9 cellular contexts compared by ENCODE assay signal in genomic region chr16:3190949-3191353, GRCh38. TPM values are rescaled to one million over a fixed set of nuclear protein-coding genes. Genes with fewer than 3 reads are reported as not detected.
DNase-seq lines count a peak whose midpoint lies in the region; ATAC-seq and TF ChIP-seq lines count a peak whose summit lies in the region.
"Had no signal": no experiment of that assay in that cellular context is flagged by ENCODE, and none has a peak within 500 bp of the region (broad histone marks: within the 10 kb centered on the region; RNA-seq: fewer than 3 reads in every experiment).

No MANE protein-coding gene starts in this region.

- peaks cover 36% of the 10 kb centered on the region; the same call in 1 of the 2 replicates for H3F3A ChIP-seq in PC-9 (ENCODE audit: insufficient read depth, low read depth)

- peaks cover 3% of the 10 kb centered on the region for H3K36me3 Mint-ChIP-seq in activated CD4-positive, alpha-beta T cell treated with anti-CD3 and anti-CD28 coated beads, Interleukin-2, amount 10 ng/mL, durations not matched to agents 24 days and 14 days (ENCODE audit: low read depth)
- peaks cover 4% of the 10 kb centered on the region for H3K36me3 Mint-ChIP-seq in endothelial cell (ENCODE audit: low read depth, unreplicated experiment)

- H3K79me2 ChIP-seq in PC-9 (ENCODE audit: low read depth): no peaks in the 10 kb centered on the region

- DNase-seq in activated CD4-positive, alpha-beta T cell treated with anti-CD3 and anti-CD28 coated beads, Interleukin-2, amount 10 ng/mL, durations not matched to agents 24 days and 14 days: peak; percentile 69
- no peak for DNase-seq in activated CD4-positive, alpha-beta T cell treated with anti-CD3 and anti-CD28 coated beads, Interleukin-2, amount 50 U/mL, for 1 hour
- DNase-seq in PC-9: no peak
- DNase-seq in endothelial cell (ENCODE audit: low spot score): no peak
- DNase-seq in retina: peak; percentile 59
- no peak for DNase-seq in activated gamma-delta T cell (lab: John Stamatoyannopoulos, UW)
- no peak for DNase-seq in T-helper 9 cell
- DNase-seq in Right ventricle myocardium inferior (ENCODE audit: missing footprints): no peak
- DNase-seq: COR-L47 had no signal

- no peaks in the 10 kb centered on the region for H3K9me2 ChIP-seq in PC-9 (ENCODE audit: insufficient read depth)

- peaks cover 42% of the 10 kb centered on the region for H3K27me3 Mint-ChIP-seq in activated CD4-positive, alpha-beta T cell treated with anti-CD3 and anti-CD28 coated beads, Interleukin-2, amount 10 ng/mL, durations not matched to agents 24 days and 14 days
- H3K27me3 Mint-ChIP-seq in endothelial cell (ENCODE audit: unreplicated experiment): peaks cover 39% of the 10 kb centered on the region

- H3K4me2 ChIP-seq in PC-9: peak overlapping the region; percentile 56

- no peak overlapping the region for H3K27ac ChIP-seq in PC-9

- H3K27ac Mint-ChIP-seq in activated CD4-positive, alpha-beta T cell treated with anti-CD3 and anti-CD28 coated beads, Interleukin-2, amount 10 ng/mL, durations not matched to agents 24 days and 14 days: peak overlapping the region; percentile 39
- peak overlapping the region; percentile 24 for H3K27ac Mint-ChIP-seq in endothelial cell (ENCODE audit: unreplicated experiment)

- no peak overlapping the region for H3K4me3 ChIP-seq in PC-9

- peaks cover 23% of the 10 kb centered on the region for H3K9me3 Mint-ChIP-seq in activated CD4-positive, alpha-beta T cell treated with anti-CD3 and anti-CD28 coated beads, Interleukin-2, amount 10 ng/mL, durations not matched to agents 24 days and 14 days
- H3K9me3 Mint-ChIP-seq in endothelial cell (ENCODE audit: unreplicated experiment): peaks cover 4% of the 10 kb centered on the region

- no peak for ATAC-seq in Right ventricle myocardium inferior

- intact Hi-C loops in activated CD4-positive, alpha-beta T cell treated with anti-CD3 and anti-CD28 coated beads, Interleukin-2, amount 10 ng/mL, durations not matched to agents 24 days and 14 days (cut with micrococcal nuclease): loop anchor here (10.0 kb wide), 1 partner anchor 114 kb away; the partner anchor contains the start of genes TIGD7 and ZNF75A
- intact Hi-C loops in PC-9 (cut with micrococcal nuclease; ENCODE audit: unreplicated experiment): no loop called here
- intact Hi-C loops in Right ventricle myocardium inferior (cut with DNase I): no loop called here

- TF ChIP-seq CTCF in PC-9 (conservative IDR thresholded peaks at IDR 0.05): no peak
- TF ChIP-seq CTCF in endothelial cell (IDR thresholded peaks at IDR 0.05; ENCODE audit: unreplicated experiment): no peak

- BruUV-seq in PC-9 (replicated peaks; lab: Mats Ljungman, UMichigan): no TSS peak

- H3K4me1 Mint-ChIP-seq in activated CD4-positive, alpha-beta T cell treated with anti-CD3 and anti-CD28 coated beads, Interleukin-2, amount 10 ng/mL, durations not matched to agents 24 days and 14 days: peaks cover 27% of the 10 kb centered on the region
- peaks cover 21% of the 10 kb centered on the region for H3K4me1 Mint-ChIP-seq in endothelial cell (ENCODE audit: unreplicated experiment)

- H4K20me1 ChIP-seq in PC-9 (ENCODE audit: insufficient read depth): no peaks in the 10 kb centered on the region

- peak overlapping the region; percentile 50 for H3K4me3 Mint-ChIP-seq in activated CD4-positive, alpha-beta T cell treated with anti-CD3 and anti-CD28 coated beads, Interleukin-2, amount 10 ng/mL, durations not matched to agents 24 days and 14 days
- peak overlapping the region; percentile 60 for H3K4me3 Mint-ChIP-seq in endothelial cell (ENCODE audit: unreplicated experiment)

- no peaks in the 10 kb centered on the region for H3K9me3 ChIP-seq in PC-9 (ENCODE audit: insufficient read depth, low read depth)

- no peaks in the 10 kb centered on the region for H3K36me3 ChIP-seq in PC-9 (ENCODE audit: low read depth)

- CTCF ChIA-PET in PC-9 (lab: Charles Lee): interaction anchor here (0.7 kb wide), 1 partner anchor 12 kb away, joined by 6 read pairs; no protein-coding TSS in a partner anchor

- no peak overlapping the region for H2AFZ ChIP-seq in PC-9

- POLR2A ChIA-PET in PC-9 (lab: Charles Lee; ENCODE audit: unreplicated experiment): no interaction called here

- H3K27me3 ChIP-seq in PC-9 (ENCODE audit: insufficient read depth, low read depth): no peaks in the 10 kb centered on the region

- H3K4me1 ChIP-seq in PC-9 (replicated peaks; ENCODE audit: insufficient read depth): 0 out of 2 replicates have a peak, but pooled peaks cover 5% of the 10 kb centered on the region

RNA-seq across cellular contexts. Expression of gene OR1F1, which starts 2.9 kb away (rescaled TPM):
- total RNA-seq in activated CD4-positive, alpha-beta T cell treated with anti-CD3 and anti-CD28 coated beads, Interleukin-2, amount 10 ng/mL, durations not matched to agents 24 days and 14 days: not detected in 2 replicates
- total RNA-seq in PC-9 (2021) (1.2 and 1.4 TPM in 2 replicates), endothelial cell (ENCODE audit: unreplicated experiment) (not detected), Right ventricle myocardium inferior (not detected)

RNA-seq across cellular contexts. Expression of gene ZNF200, which starts 44.0 kb away (rescaled TPM):
- 13.1 and 13.4 TPM in 2 replicates for total RNA-seq in activated CD4-positive, alpha-beta T cell treated with anti-CD3 and anti-CD28 coated beads, Interleukin-2, amount 10 ng/mL, durations not matched to agents 24 days and 14 days
- 12.1 and 13.2 TPM in 2 replicates for total RNA-seq in PC-9 (2021)
- 13.4 TPM for total RNA-seq in endothelial cell (ENCODE audit: unreplicated experiment)
- 5.1 TPM for total RNA-seq in Right ventricle myocardium inferior

RNA-seq across cellular contexts. Expression of gene ZNF213, which starts 56.1 kb away (rescaled TPM):
- total RNA-seq in activated CD4-positive, alpha-beta T cell treated with anti-CD3 and anti-CD28 coated beads, Interleukin-2, amount 10 ng/mL, durations not matched to agents 24 days and 14 days: 9.5 and 10.6 TPM in 2 replicates
- 15.9 and 17.7 TPM in 2 replicates for total RNA-seq in PC-9 (2021)
- 10.1 TPM for total RNA-seq in endothelial cell (ENCODE audit: unreplicated experiment)
- 6.2 TPM for total RNA-seq in Right ventricle myocardium inferior

Comparison
In these comparisons a context has a peak if more than half of its experiments do, and no peak if none do; other contexts are left out.
1. DNase-seq: peak in activated CD4-positive, alpha-beta T cell treated with anti-CD3 and anti-CD28 coated beads, Interleukin-2, amount 10 ng/mL, durations not matched to agents 24 days and 14 days (single experiment) and retina (single experiment); none in activated CD4-positive, alpha-beta T cell treated with anti-CD3 and anti-CD28 coated beads, Interleukin-2, amount 50 U/mL, for 1 hour (single experiment), PC-9 (0 of 2), endothelial cell (single experiment), activated gamma-delta T cell (single experiment), T-helper 9 cell (single experiment) and Right ventricle myocardium inferior (single experiment).